In genomic region chr7:75611557-75612178, GRCh38 we compare ENCODE assay signal across 9 cellular contexts.
A peak's percentile ranks its signal among the peaks of the same experiment; 100 is the strongest.
DNase-seq lines count a peak whose midpoint lies in the region; ATAC-seq and TF ChIP-seq lines count a peak whose summit lies in the region.
"Had no signal": no experiment of that assay in that cellular context is flagged by ENCODE, and none has a peak within 500 bp of the region (broad histone marks: within the 10 kb centered on the region; RNA-seq: fewer than 3 reads in every experiment).

No MANE protein-coding gene starts in this region.

- TF ChIP-seq CTCF in endothelial cell (IDR thresholded peaks at IDR 0.05; ENCODE audit: unreplicated experiment) (no peak), lower leg skin (IDR thresholded peaks at IDR 0.05) (no peak)

- no peak for TF ChIP-seq POLR2A in lower leg skin (IDR thresholded peaks at IDR 0.05)

- H3K4me1 ChIP-seq in skeletal muscle tissue (ENCODE audit: control insufficient read depth in 3 of 3, insufficient read depth in 3 of 3, low read length in 3 of 3), result peaks cover 4 to 9% (median 6%) of the 10 kb centered on the region in 3 donors

- 69 to 70% methylated on average over 16 of the region's 16 CpGs for WGBS in lower leg skin, 2 donors

- no peaks in the 10 kb centered on the region for H3K36me3 ChIP-seq in skeletal muscle tissue (ENCODE audit: control insufficient read depth in 3 of 3, insufficient read depth in 3 of 3, low read length in 3 of 3)

- no peak overlapping the region for H3K27ac Mint-ChIP-seq in endothelial cell (ENCODE audit: unreplicated experiment)

- no peak overlapping the region for H3K4me3 Mint-ChIP-seq in endothelial cell (ENCODE audit: unreplicated experiment)

- peak overlapping the region; percentile 58 for H3K27ac ChIP-seq in skeletal muscle tissue (ENCODE audit: low read depth, low read length)

- H3K4me3 ChIP-seq in lower leg skin (ENCODE audit: low read depth, poor library complexity, severe bottlenecking) (no peak overlapping the region), skeletal muscle tissue (ENCODE audit: low read length in 3 of 3) (peak overlapping the region; percentile 32 to 41 (median 35))

- peaks cover 4% of the 10 kb centered on the region for H3K4me1 Mint-ChIP-seq in endothelial cell (ENCODE audit: unreplicated experiment)

- H3K9me3 ChIP-seq in skeletal muscle tissue (ENCODE audit: control insufficient read depth in 3 of 3, low read length in 3 of 3), result no peaks in the 10 kb centered on the region

- peak overlapping the region; percentile 19 to 51 (median 50) for H3K9ac ChIP-seq in skeletal muscle tissue (ENCODE audit: low read depth in 1 of 3, low read length in 3 of 3)

- H3K36me3 Mint-ChIP-seq in endothelial cell (ENCODE audit: low read depth, unreplicated experiment), result no peaks in the 10 kb centered on the region

- no peaks in the 10 kb centered on the region for H3K27me3 ChIP-seq in skeletal muscle tissue (ENCODE audit: control insufficient read depth in 3 of 3, insufficient read depth in 3 of 3, low read length in 3 of 3)

- no peaks in the 10 kb centered on the region for H3K27me3 Mint-ChIP-seq in endothelial cell (ENCODE audit: unreplicated experiment)

- DNase-seq in LHCN-M2 (ENCODE audit: low read depth) (peak; percentile 46), endothelial cell (ENCODE audit: low spot score) (peak; percentile 34), lower leg skin (ENCODE audit: low spot score in 2 of 2) (peak; percentile 34 to 90), A172 (ENCODE audit: low spot score) (no peak), 8988T (no peak)
- DNase-seq: activated gamma-delta T cell treated with Interleukin-2 at 50 U/mL for 16 hours had no signal

- no peaks in the 10 kb centered on the region for H3K9me3 Mint-ChIP-seq in endothelial cell (ENCODE audit: unreplicated experiment)

- ATAC-seq in HG03520 (IDR thresholded peaks at IDR 0.05; ENCODE audit: unreplicated experiment), result no peak
- no peak for ATAC-seq in HG03521 (IDR thresholded peaks at IDR 0.05; ENCODE audit: unreplicated experiment)

- intact Hi-C loops in lower leg skin (cut with DNase I; ENCODE audit: low total_unique reads), result no loop called here

Comparison
In these comparisons a context has a peak if more than half of its experiments do, and no peak if none do; other contexts are left out.
1. DNase-seq: peak in LHCN-M2 (single experiment), endothelial cell (single experiment) and lower leg skin (2 of 2); none in A172 (single experiment) and 8988T (single experiment).